19 cellular contexts compared by ENCODE assay signal in the genomic region with DNA sequence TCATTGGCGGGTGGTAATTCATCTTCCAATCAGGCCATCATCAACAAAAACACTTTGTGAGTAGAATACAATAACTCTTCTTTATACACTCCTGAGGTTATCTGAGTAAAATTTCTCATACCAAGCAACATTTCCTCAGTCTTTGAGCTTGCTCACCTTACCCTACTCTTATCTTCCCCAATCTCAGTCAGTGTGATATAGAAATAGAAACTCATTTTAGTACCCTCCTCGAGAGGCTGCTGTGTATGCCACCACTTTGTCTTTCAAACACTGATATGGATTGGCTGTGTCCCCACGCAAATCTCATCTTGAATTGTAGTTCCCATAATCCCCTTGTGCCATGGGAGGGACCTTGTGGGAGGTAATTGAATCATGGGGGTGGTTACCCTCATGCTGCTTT.
DNase-seq lines count a peak whose midpoint lies in the region; ATAC-seq and TF ChIP-seq lines count a peak whose summit lies in the region.
"Had no signal": no experiment of that assay in that cellular context is flagged by ENCODE, and none has a peak within 500 bp of the region (broad histone marks: within the 10 kb centered on the region; RNA-seq: fewer than 3 reads in every experiment).

No MANE protein-coding gene starts in this region.

- CTCF ChIA-PET in activated CD4-positive, alpha-beta T cell treated with anti-CD3 and anti-CD28 coated beads for 36 hours (lab: Charles Lee): interaction anchor here (1.3 kb wide), 1 partner anchor 14 kb away, joined by 5 read pairs; no protein-coding TSS in a partner anchor

- peak; percentile 14 for DNase-seq in activated CD4-positive, alpha-beta T cell treated with anti-CD3 and anti-CD28 coated beads for 36 hours
- no peak for DNase-seq in activated CD4-positive, alpha-beta T cell treated with anti-CD3 and anti-CD28 coated beads, Interleukin-2, amount 50 U/mL, for 1 hour
- DNase-seq in activated naive CD4-positive, alpha-beta T cell treated with anti-CD3 and anti-CD28 coated beads, Interleukin-2, amount 50 U/mL, for 72 hours (ENCODE audit: low spot score in 2 of 2): no peak
- DNase-seq in activated naive CD4-positive, alpha-beta T cell (lab: John Stamatoyannopoulos, UW): no peak
- peak; percentile 17 for DNase-seq in Jurkat, Clone E6-1 (ENCODE audit: low read depth, low spot score)
- no peak for DNase-seq in stimulated activated effector memory CD8-positive, alpha-beta T cell treated with anti-CD3 and anti-CD28 coated beads, Interleukin-12 subunit alpha, Interleukin-12 subunit beta, amount 100 ng/mL, for 72 hours (ENCODE audit: low spot score in 2 of 2)
- no peak for DNase-seq in activated T-helper 2 cell treated with anti-CD3 and anti-CD28 coated beads, Interferon-gamma antibody, Interleukin-2, Interleukin-4, amounts not matched to agents 10 μg/mL and 5 μg/mL and 100 μg/mL, durations not matched to agents 14 hours and 24 hours and 36 hours (ENCODE audit: low spot score)
- DNase-seq in progenitor cell of endocrine pancreas (ENCODE audit: low spot score, unreplicated experiment): no peak
- DNase-seq: 8988T; Calu3; CD4-positive, alpha-beta memory T cell; DMS53; HFFc6; KG1; NCI-H1436; NCI-H2029; NCI-H2171; NCI-H446; OCI-M1 had no signal

- H3K4me3 ChIP-seq in Jurkat, Clone E6-1 (ENCODE audit: low read length): no peak overlapping the region

- H3K27ac Mint-ChIP-seq in activated CD4-positive, alpha-beta T cell treated with anti-CD3 and anti-CD28 coated beads for 36 hours: no peak overlapping the region
- peak overlapping the region in 1 of 2 donors; percentile 15 for H3K27ac Mint-ChIP-seq in activated naive CD4-positive, alpha-beta T cell treated with anti-CD3 and anti-CD28 coated beads, Interleukin-2, amount 50 U/mL, for 72 hours
- no peak overlapping the region for H3K27ac Mint-ChIP-seq in stimulated activated effector memory CD8-positive, alpha-beta T cell treated with anti-CD3 and anti-CD28 coated beads, Interleukin-12 subunit alpha, Interleukin-12 subunit beta, amount 100 ng/mL, for 72 hours
- H3K27ac Mint-ChIP-seq in activated T-helper 2 cell treated with anti-CD3 and anti-CD28 coated beads, Interferon-gamma antibody, Interleukin-2, Interleukin-4, amounts not matched to agents 10 μg/mL and 5 μg/mL and 100 μg/mL, durations not matched to agents 14 hours and 24 hours and 36 hours: no peak overlapping the region
- H3K27ac Mint-ChIP-seq in progenitor cell of endocrine pancreas: no peak overlapping the region
- H3K27ac Mint-ChIP-seq: HFFc6 had no signal

- TF ChIP-seq CTCF in progenitor cell of endocrine pancreas (IDR thresholded peaks at IDR 0.05; ENCODE audit: unreplicated experiment): no peak

- peaks cover 6% of the 10 kb centered on the region for H3K9me3 Mint-ChIP-seq in activated CD4-positive, alpha-beta T cell treated with anti-CD3 and anti-CD28 coated beads for 36 hours (ENCODE audit: low read depth)
- no peaks in the 10 kb centered on the region for H3K9me3 Mint-ChIP-seq in activated naive CD4-positive, alpha-beta T cell treated with anti-CD3 and anti-CD28 coated beads, Interleukin-2, amount 50 U/mL, for 72 hours
- H3K9me3 Mint-ChIP-seq in stimulated activated effector memory CD8-positive, alpha-beta T cell treated with anti-CD3 and anti-CD28 coated beads, Interleukin-12 subunit alpha, Interleukin-12 subunit beta, amount 100 ng/mL, for 72 hours: peaks cover 2% of the 10 kb centered on the region
- H3K9me3 Mint-ChIP-seq in activated T-helper 2 cell treated with anti-CD3 and anti-CD28 coated beads, Interferon-gamma antibody, Interleukin-2, Interleukin-4, amounts not matched to agents 10 μg/mL and 5 μg/mL and 100 μg/mL, durations not matched to agents 14 hours and 24 hours and 36 hours: peaks cover 13% of the 10 kb centered on the region
- H3K9me3 Mint-ChIP-seq in progenitor cell of endocrine pancreas (ENCODE audit: low read depth): no peaks in the 10 kb centered on the region
- H3K9me3 Mint-ChIP-seq: CD4-positive, alpha-beta memory T cell had no signal

- peak; percentile 72 for ATAC-seq in activated CD4-positive, alpha-beta T cell treated with anti-CD3 and anti-CD28 coated beads for 36 hours
- ATAC-seq in activated naive CD4-positive, alpha-beta T cell treated with anti-CD3 and anti-CD28 coated beads, Interleukin-2, amount 50 U/mL, for 72 hours: peak; percentile 22 to 64
- ATAC-seq in stimulated activated effector memory CD8-positive, alpha-beta T cell treated with anti-CD3 and anti-CD28 coated beads, Interleukin-12 subunit alpha, Interleukin-12 subunit beta, amount 100 ng/mL, for 72 hours: peak; percentile 50

- intact Hi-C loops in activated CD4-positive, alpha-beta T cell treated with anti-CD3 and anti-CD28 coated beads for 36 hours (cut with DNase I, micrococcal nuclease): loop anchor here in 1 of 2 experiments (10.0 kb wide), 1 partner anchor 258 kb away; no protein-coding TSS in a partner anchor
- intact Hi-C loops in activated T-helper 2 cell treated with anti-CD3 and anti-CD28 coated beads, Interferon-gamma antibody, Interleukin-2, Interleukin-4, amounts not matched to agents 10 μg/mL and 5 μg/mL and 100 μg/mL, durations not matched to agents 14 hours and 24 hours and 36 hours (cut with micrococcal nuclease): loop anchor here (5.0 to 10.0 kb wide), 4 partner anchors 36 to 1872 kb away; a partner anchor contains a TSS

- peaks cover 2% of the 10 kb centered on the region for H3K27me3 Mint-ChIP-seq in activated CD4-positive, alpha-beta T cell treated with anti-CD3 and anti-CD28 coated beads for 36 hours
- peaks cover 13% of the 10 kb centered on the region for H3K27me3 Mint-ChIP-seq in activated T-helper 2 cell treated with anti-CD3 and anti-CD28 coated beads, Interferon-gamma antibody, Interleukin-2, Interleukin-4, amounts not matched to agents 10 μg/mL and 5 μg/mL and 100 μg/mL, durations not matched to agents 14 hours and 24 hours and 36 hours (ENCODE audit: low read depth)
- H3K27me3 Mint-ChIP-seq in progenitor cell of endocrine pancreas: peaks cover 7% of the 10 kb centered on the region
- H3K27me3 Mint-ChIP-seq: CD4-positive, alpha-beta memory T cell had no signal

- no peak overlapping the region for H3K4me3 Mint-ChIP-seq in activated CD4-positive, alpha-beta T cell treated with anti-CD3 and anti-CD28 coated beads for 36 hours
- H3K4me3 Mint-ChIP-seq in stimulated activated effector memory CD8-positive, alpha-beta T cell treated with anti-CD3 and anti-CD28 coated beads, Interleukin-12 subunit alpha, Interleukin-12 subunit beta, amount 100 ng/mL, for 72 hours: no peak overlapping the region
- H3K4me3 Mint-ChIP-seq in activated T-helper 2 cell treated with anti-CD3 and anti-CD28 coated beads, Interferon-gamma antibody, Interleukin-2, Interleukin-4, amounts not matched to agents 10 μg/mL and 5 μg/mL and 100 μg/mL, durations not matched to agents 14 hours and 24 hours and 36 hours (ENCODE audit: low read depth): no peak overlapping the region
- no peak overlapping the region for H3K4me3 Mint-ChIP-seq in progenitor cell of endocrine pancreas (ENCODE audit: low read depth)
- H3K4me3 Mint-ChIP-seq: CD4-positive, alpha-beta memory T cell; HFFc6 had no signal

- H3K4me1 Mint-ChIP-seq in activated CD4-positive, alpha-beta T cell treated with anti-CD3 and anti-CD28 coated beads for 36 hours: peaks cover 37% of the 10 kb centered on the region
- peaks cover 46% of the 10 kb centered on the region for H3K4me1 Mint-ChIP-seq in stimulated activated effector memory CD8-positive, alpha-beta T cell treated with anti-CD3 and anti-CD28 coated beads, Interleukin-12 subunit alpha, Interleukin-12 subunit beta, amount 100 ng/mL, for 72 hours
- H3K4me1 Mint-ChIP-seq in activated T-helper 2 cell treated with anti-CD3 and anti-CD28 coated beads, Interferon-gamma antibody, Interleukin-2, Interleukin-4, amounts not matched to agents 10 μg/mL and 5 μg/mL and 100 μg/mL, durations not matched to agents 14 hours and 24 hours and 36 hours (ENCODE audit: low read depth): peaks cover 45% of the 10 kb centered on the region
- H3K4me1 Mint-ChIP-seq in progenitor cell of endocrine pancreas (ENCODE audit: low read depth): peaks cover 6% of the 10 kb centered on the region

- H3K36me3 Mint-ChIP-seq in activated CD4-positive, alpha-beta T cell treated with anti-CD3 and anti-CD28 coated beads for 36 hours (ENCODE audit: low read depth): no peaks in the 10 kb centered on the region
- H3K36me3 Mint-ChIP-seq in activated naive CD4-positive, alpha-beta T cell treated with anti-CD3 and anti-CD28 coated beads, Interleukin-2, amount 50 U/mL, for 72 hours: peaks cover 0 to 10% of the 10 kb centered on the region in 2 donors
- no peaks in the 10 kb centered on the region for H3K36me3 Mint-ChIP-seq in stimulated activated effector memory CD8-positive, alpha-beta T cell treated with anti-CD3 and anti-CD28 coated beads, Interleukin-12 subunit alpha, Interleukin-12 subunit beta, amount 100 ng/mL, for 72 hours
- peaks cover 5% of the 10 kb centered on the region for H3K36me3 Mint-ChIP-seq in activated T-helper 2 cell treated with anti-CD3 and anti-CD28 coated beads, Interferon-gamma antibody, Interleukin-2, Interleukin-4, amounts not matched to agents 10 μg/mL and 5 μg/mL and 100 μg/mL, durations not matched to agents 14 hours and 24 hours and 36 hours (ENCODE audit: low read depth)
- H3K36me3 Mint-ChIP-seq in progenitor cell of endocrine pancreas (ENCODE audit: insufficient read depth): no peaks in the 10 kb centered on the region
- H3K36me3 Mint-ChIP-seq: CD4-positive, alpha-beta memory T cell had no signal

- POLR2A ChIA-PET in activated CD4-positive, alpha-beta T cell treated with anti-CD3 and anti-CD28 coated beads for 36 hours (lab: Charles Lee): interaction anchor here (0.6 kb wide), 1 partner anchor 228 kb away, joined by 8 read pairs; no protein-coding TSS in a partner anchor

Comparison
In these comparisons a context has a peak if more than half of its experiments do, and no peak if none do; other contexts are left out.
1. DNase-seq: peak in activated CD4-positive, alpha-beta T cell treated with anti-CD3 and anti-CD28 coated beads for 36 hours (single experiment) and Jurkat, Clone E6-1 (single experiment); none in activated CD4-positive, alpha-beta T cell treated with anti-CD3 and anti-CD28 coated beads, Interleukin-2, amount 50 U/mL, for 1 hour (single experiment), activated naive CD4-positive, alpha-beta T cell treated with anti-CD3 and anti-CD28 coated beads, Interleukin-2, amount 50 U/mL, for 72 hours (0 of 2), activated naive CD4-positive, alpha-beta T cell (0 of 4), stimulated activated effector memory CD8-positive, alpha-beta T cell treated with anti-CD3 and anti-CD28 coated beads, Interleukin-12 subunit alpha, Interleukin-12 subunit beta, amount 100 ng/mL, for 72 hours (0 of 2), activated T-helper 2 cell treated with anti-CD3 and anti-CD28 coated beads, Interferon-gamma antibody, Interleukin-2, Interleukin-4, amounts not matched to agents 10 μg/mL and 5 μg/mL and 100 μg/mL, durations not matched to agents 14 hours and 24 hours and 36 hours (single experiment) and progenitor cell of endocrine pancreas (single experiment).
2. Peak in every context shown above with its lines, with median percentiles within 50 percentile points of each other: ATAC-seq.